ENCODE assay signal across 8 cellular contexts in the genomic region with DNA sequence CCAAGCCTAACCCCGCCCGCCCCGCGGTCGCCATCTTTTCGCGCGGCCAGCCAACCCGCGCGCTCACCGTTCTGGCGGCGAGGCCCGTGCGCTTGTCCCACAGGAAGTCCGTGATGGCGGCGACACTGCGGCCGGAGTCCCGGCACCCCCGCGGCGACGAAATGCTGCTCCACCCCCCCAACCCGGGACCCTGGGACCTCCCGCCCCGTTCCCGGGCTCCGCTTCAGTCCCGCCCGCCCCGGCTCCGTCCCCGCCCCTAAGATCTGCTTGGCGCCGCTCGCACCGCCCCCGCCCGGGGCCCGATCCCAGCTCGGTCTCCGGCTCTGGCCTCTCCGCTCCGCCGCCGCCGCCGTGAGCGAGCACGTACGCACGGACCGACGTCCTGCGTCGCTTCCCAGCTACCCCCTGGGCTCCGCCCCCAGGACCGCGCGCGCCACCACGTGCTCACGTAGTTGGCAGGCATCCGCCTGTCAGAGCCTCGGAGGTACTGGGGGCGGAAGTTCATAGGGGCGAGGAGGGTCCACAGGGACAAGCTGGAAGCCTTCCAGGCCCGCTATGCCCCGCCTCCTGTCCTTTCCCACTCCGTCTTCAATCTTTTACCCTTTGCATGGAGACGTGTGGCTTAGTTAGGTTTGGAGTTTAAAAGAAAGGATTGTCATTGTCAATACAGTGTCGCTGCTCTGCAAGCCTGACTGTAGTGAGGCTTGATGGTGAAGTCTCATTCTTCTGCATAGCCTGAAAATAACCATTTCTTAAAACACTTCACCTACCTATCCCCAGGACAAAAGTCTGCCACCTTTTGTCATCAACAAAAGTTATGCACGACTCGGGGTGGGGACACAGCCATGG. TPM values are rescaled to one million over a fixed set of nuclear protein-coding genes. Genes with fewer than 3 reads are reported as not detected.
DNase-seq lines count a peak whose midpoint lies in the region; ATAC-seq and TF ChIP-seq lines count a peak whose summit lies in the region.

A gene (minus strand): TSS at position 371 of the 849 bp plus-strand sequence. CDS start 2,527 bp downstream, outside the sequence.

- peak in 1 of 4 donors; percentile 53 for TF ChIP-seq EP300 in upper lobe of left lung (IDR thresholded peaks at IDR 0.05)

- peak within 1 kb of the TSS; percentile 16 to 98 (median 76) for H3K4me3 ChIP-seq in adrenal gland
- peak within 1 kb of the TSS; percentile 67 to 94 (median 77) for H3K4me3 ChIP-seq in heart left ventricle
- H3K4me3 ChIP-seq in upper lobe of left lung: peak within 1 kb of the TSS; percentile 64 to 99 (median 88)

- H3K9me3 ChIP-seq in adrenal gland (replicated peaks in 1 of 3): no peaks in the 10 kb centered on the region
- no peaks in the 10 kb centered on the region for H3K9me3 ChIP-seq in heart left ventricle
- H3K9me3 ChIP-seq in upper lobe of left lung: no peaks in the 10 kb centered on the region

- peak; percentile 98 for DNase-seq in GM13976 (ENCODE audit: low spot score)
- peak; percentile 99 for DNase-seq in NCI-H1694 (lab: John Stamatoyannopoulos, UW)
- DNase-seq in adrenal gland: peak; percentile 95 to 97 (median 95)
- DNase-seq in heart left ventricle: peak; percentile 96 to 99 (median 97)
- peak; percentile 99 for DNase-seq in posterior vena cava (ENCODE audit: low spot score)
- peak; percentile 96 to 100 for DNase-seq in upper lobe of left lung

- peaks cover 0 to 32% of the 10 kb centered on the region in 2 donors for H3K36me3 ChIP-seq in adrenal gland (replicated peaks in 1 of 2)
- H3K36me3 ChIP-seq in heart left ventricle: peaks cover 5 to 33% (median 31%) of the 10 kb centered on the region in 9 donors
- peaks cover 19 to 27% (median 24%) of the 10 kb centered on the region in 4 donors for H3K36me3 ChIP-seq in upper lobe of left lung

- peaks cover 20 to 26% of the 10 kb centered on the region in 2 donors for H3K4me1 ChIP-seq in adrenal gland (replicated peaks in 1 of 2)
- peaks cover 7 to 43% (median 32%) of the 10 kb centered on the region in 12 donors for H3K4me1 ChIP-seq in heart left ventricle
- H3K4me1 ChIP-seq in upper lobe of left lung: peaks cover 26 to 45% (median 30%) of the 10 kb centered on the region in 4 donors

- WGBS in adrenal gland, 4 donors: 0 to 1% (median 0%) methylated on average over 32 to 77 of the region's 77 CpGs
- 0 to 1% (median 1%) methylated on average over 36 to 77 of the region's 77 CpGs for WGBS in heart left ventricle, 4 donors
- 1 to 2% methylated on average over 19 to 38 of the region's 77 CpGs for WGBS in upper lobe of left lung, 2 donors

- H3K27me3 ChIP-seq in adrenal gland (no peaks in the 10 kb centered on the region), heart left ventricle (no peaks in the 10 kb centered on the region), upper lobe of left lung (no peaks in the 10 kb centered on the region)

- TF ChIP-seq CTCF in GM13976 (IDR thresholded peaks at IDR 0.05; ENCODE audit: borderline replicate concordance, control extremely low read depth, extremely low read depth, insufficient read depth, missing control alignments): no peak
- TF ChIP-seq CTCF in adrenal gland (IDR thresholded peaks at IDR 0.05): no peak
- TF ChIP-seq CTCF in heart left ventricle (IDR thresholded peaks at IDR 0.05): no peak
- peak in 2 of 6 experiments; percentile 8 for TF ChIP-seq CTCF in upper lobe of left lung (IDR thresholded peaks at IDR 0.05)

- in situ Hi-C loops in GM13976 (cut with MboI; ENCODE audit: low sequenced_read_pairs, unreplicated experiment): no loop called here

- intact Hi-C loops in T-helper 1 cell treated with Interleukin-12 subunit alpha and Interleukin-12 subunit beta and Interleukin-4 antibody, amounts not matched to agents 30 ng/mL and 1 ng/mL, for 36 hours (cut with micrococcal nuclease): loop anchor here (1.0 to 10.0 kb wide), 11 partner anchors 11 to 1009 kb away; a partner anchor contains a TSS
- intact Hi-C loops in adrenal gland (cut with DNase I) (loop anchor here in 1 of 2 donors (10.0 kb wide), 1 partner anchor 321 kb away; no protein-coding TSS in a partner anchor), heart left ventricle (cut with DNase I) (loop anchor here in 2 of 10 donors (1.0 kb wide), 2 partner anchors 35 to 51 kb away; a partner anchor contains a TSS), posterior vena cava (cut with DNase I) (no loop called here)

- TF ChIP-seq POLR2A in adrenal gland (IDR thresholded peaks at IDR 0.05) (peak; percentile 83 to 88), heart left ventricle (IDR thresholded peaks at IDR 0.05) (peak in 1 of 2 donors; percentile 81), upper lobe of left lung (IDR thresholded peaks at IDR 0.05) (peak in 3 of 4 donors; percentile 27 to 91 (median 48))

- ATAC-seq in HG02870 (IDR thresholded peaks at IDR 0.05; ENCODE audit: unreplicated experiment) (peak; percentile 76), heart left ventricle (peak; percentile 92 to 96 (median 94)), upper lobe of left lung (ENCODE audit: low FRiP score in 2 of 2) (peak; percentile 94 to 95)

- H3K27ac ChIP-seq in adrenal gland: peak within 1 kb of the TSS; percentile 90 to 100 (median 98)
- peak within 1 kb of the TSS; percentile 66 to 97 (median 95) for H3K27ac ChIP-seq in heart left ventricle
- H3K27ac ChIP-seq in upper lobe of left lung: peak within 1 kb of the TSS; percentile 94 to 99 (median 97)

RNA-seq across cellular contexts. Expression of the gene that starts here (rescaled TPM):
- total RNA-seq in T-helper 1 cell treated with Interleukin-12 subunit alpha and Interleukin-12 subunit beta and Interleukin-4 antibody, amounts not matched to agents 30 ng/mL and 1 ng/mL, for 36 hours: 88.4 and 91.1 TPM in 2 replicates
- total RNA-seq in adrenal gland (10 to 100 TPM; 10.7 to 94.2 (median 54.9) TPM), heart left ventricle (10 to 100 TPM in 8 of 9 donors, 1 to 10 TPM in 1; 9.6 to 26.1 (median 17.2) TPM), posterior vena cava (10 to 100 TPM; 31.2 to 32.3 TPM), upper lobe of left lung (10 to 100 TPM; 32.7 to 92.2 (median 48.1) TPM)
- polyA plus RNA-seq in adrenal gland (100 to 1,000 TPM in 2 of 3 donors, 10 to 100 TPM in 1; 47.1 to 162 (median 122) TPM), heart left ventricle (10 to 100 TPM; 15.9 to 22.8 TPM)

Comparison
In these comparisons a context has a peak if more than half of its experiments do, and no peak if none do; other contexts are left out.
1. Peak in every context shown above with its lines: DNase-seq, ATAC-seq, H3K4me3 ChIP-seq and H3K27ac ChIP-seq.